23 cellular contexts compared by ENCODE assay signal in the genomic region with DNA sequence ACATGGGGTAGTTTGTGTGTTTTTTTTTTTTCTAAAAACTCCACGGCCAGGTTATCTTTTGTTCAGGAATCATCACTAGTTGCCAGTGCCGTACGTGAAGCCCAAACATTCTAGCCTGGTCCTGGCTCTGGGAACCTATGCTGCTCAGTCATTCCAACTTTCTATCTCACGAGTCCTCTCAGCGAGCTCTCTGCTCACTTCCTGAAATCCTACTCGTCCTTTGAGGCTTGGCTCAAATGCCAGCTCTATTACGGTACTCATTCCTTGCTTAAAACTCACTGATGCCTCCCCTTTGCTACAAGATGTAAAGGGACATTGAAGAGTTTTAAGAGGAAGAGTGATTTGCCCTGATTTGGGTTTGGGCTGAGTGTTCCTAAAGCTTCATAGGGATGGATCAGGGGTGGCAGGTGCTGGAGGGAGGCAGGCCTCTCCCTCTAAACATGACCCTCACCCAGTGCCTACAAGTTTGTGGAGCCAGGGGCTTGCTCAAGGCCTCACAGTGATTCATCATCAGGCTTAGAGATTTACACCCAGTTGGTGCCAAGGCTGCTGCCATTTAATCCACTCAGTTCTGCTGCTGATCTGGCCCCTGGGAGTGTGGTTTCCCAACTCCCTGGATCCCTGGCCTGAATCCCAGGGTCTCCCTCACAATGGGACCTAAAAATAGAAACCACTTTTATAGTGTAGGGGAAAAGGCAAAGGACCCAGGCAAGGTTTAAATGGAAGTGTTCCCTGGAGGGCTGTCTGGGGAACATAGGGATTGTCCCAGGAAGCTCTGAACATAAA. TPM values are rescaled to one million over a fixed set of nuclear protein-coding genes. Genes with fewer than 3 reads are reported as not detected.
DNase-seq lines count a peak whose midpoint lies in the region; ATAC-seq and TF ChIP-seq lines count a peak whose summit lies in the region.
"Had no signal": no experiment of that assay in that cellular context is flagged by ENCODE, and none has a peak within 500 bp of the region (broad histone marks: within the 10 kb centered on the region; RNA-seq: fewer than 3 reads in every experiment).

No MANE protein-coding gene starts in this region.

- no peak overlapping the region for H3K4me3 ChIP-seq in MG63
- no peak overlapping the region for H3K4me3 ChIP-seq in osteoblast (ENCODE audit: insufficient read depth, low read length)
- H3K4me3 ChIP-seq: left lung, spleen had no signal

- peaks cover 18% of the 10 kb centered on the region for H3K27me3 Mint-ChIP-seq in chondrocyte (ENCODE audit: low read depth)

- no peak for TF ChIP-seq CTCF in osteoblast (IDR thresholded peaks at IDR 0.05; ENCODE audit: extremely low read depth, low read depth, low read length)
- TF ChIP-seq CTCF in chondrocyte (IDR thresholded peaks at IDR 0.05): no peak

- H3K4me1 ChIP-seq in osteoblast (ENCODE audit: insufficient read depth, low read length): no peaks in the 10 kb centered on the region
- H3K4me1 ChIP-seq: left lung, spleen had no signal

- peaks cover 3% of the 10 kb centered on the region for H4K20me1 ChIP-seq in osteoblast (ENCODE audit: insufficient read depth, low read length)

- ATAC-seq in HG02623 (IDR thresholded peaks at IDR 0.05; ENCODE audit: unreplicated experiment) (no peak), HG03378 (IDR thresholded peaks at IDR 0.05; ENCODE audit: unreplicated experiment) (no peak)
- ATAC-seq: activated naive CD8-positive, alpha-beta T cell treated with anti-CD3 and anti-CD28 coated beads, Interleukin-2, amount 50 U/mL, for 24 hours; left lung; stimulated activated effector memory CD8-positive, alpha-beta T cell treated with anti-CD3 and anti-CD28 coated beads, Interleukin-12 subunit alpha, Interleukin-12 subunit beta, amount 100 ng/mL, for 72 hours; T-cell; WTC11 had no signal

- no peaks in the 10 kb centered on the region for H3K4me1 Mint-ChIP-seq in chondrocyte (ENCODE audit: low read depth)
- H3K4me1 Mint-ChIP-seq: activated naive CD8-positive, alpha-beta T cell treated with anti-CD3 and anti-CD28 coated beads, Interleukin-2, amount 50 U/mL, for 24 hours; stimulated activated effector memory CD8-positive, alpha-beta T cell treated with anti-CD3 and anti-CD28 coated beads, Interleukin-12 subunit alpha, Interleukin-12 subunit beta, amount 100 ng/mL, for 72 hours; T-cell had no signal

- H3K27ac ChIP-seq in osteoblast (ENCODE audit: low read depth, low read length): no peak overlapping the region
- H3K27ac ChIP-seq: C4-2B, left lung, spleen had no signal

- no peaks in the 10 kb centered on the region for H3K36me3 Mint-ChIP-seq in chondrocyte (ENCODE audit: low read depth)
- H3K36me3 Mint-ChIP-seq: stimulated activated effector memory CD8-positive, alpha-beta T cell treated with anti-CD3 and anti-CD28 coated beads, Interleukin-12 subunit alpha, Interleukin-12 subunit beta, amount 100 ng/mL, for 72 hours; T-cell; WTC11 had no signal

- no peaks in the 10 kb centered on the region for H3K9me3 ChIP-seq in MG63
- H3K9me3 ChIP-seq in osteoblast (ENCODE audit: low read depth, low read length): no peaks in the 10 kb centered on the region
- H3K9me3 ChIP-seq: left lung, spleen had no signal

- H3K9me3 Mint-ChIP-seq in chondrocyte (ENCODE audit: low read depth): no peaks in the 10 kb centered on the region
- H3K9me3 Mint-ChIP-seq: activated naive CD8-positive, alpha-beta T cell treated with anti-CD3 and anti-CD28 coated beads, Interleukin-2, amount 50 U/mL, for 24 hours; activated T-helper 1 cell treated with anti-CD3 and anti-CD28 coated beads, Interleukin-12 subunit alpha, Interleukin-12 subunit beta, Interleukin-2, Interleukin-4 antibody, amounts not matched to agents 30 ng/mL and 10 ng/mL and 1 ng/mL, durations not matched to agents 14 hours and 24 hours and 36 hours; stimulated activated effector memory CD8-positive, alpha-beta T cell treated with anti-CD3 and anti-CD28 coated beads, Interleukin-12 subunit alpha, Interleukin-12 subunit beta, amount 100 ng/mL, for 72 hours; T-cell; WTC11 had no signal

- no peak overlapping the region for H3K4me3 Mint-ChIP-seq in chondrocyte (ENCODE audit: unreplicated experiment)
- H3K4me3 Mint-ChIP-seq: activated naive CD8-positive, alpha-beta T cell treated with anti-CD3 and anti-CD28 coated beads, Interleukin-2, amount 50 U/mL, for 24 hours; activated T-helper 1 cell treated with anti-CD3 and anti-CD28 coated beads, Interleukin-12 subunit alpha, Interleukin-12 subunit beta, Interleukin-2, Interleukin-4 antibody, amounts not matched to agents 30 ng/mL and 10 ng/mL and 1 ng/mL, durations not matched to agents 14 hours and 24 hours and 36 hours; stimulated activated effector memory CD8-positive, alpha-beta T cell treated with anti-CD3 and anti-CD28 coated beads, Interleukin-12 subunit alpha, Interleukin-12 subunit beta, amount 100 ng/mL, for 72 hours; T-cell; WTC11 had no signal

- H3K4me2 ChIP-seq in osteoblast (ENCODE audit: insufficient read depth, low read length): no peak overlapping the region

- H3K27me3 ChIP-seq in MG63 (no peaks in the 10 kb centered on the region; the same call in 1 of the 2 replicates), osteoblast (ENCODE audit: insufficient read depth, low read length) (no peaks in the 10 kb centered on the region)

- H3K79me2 ChIP-seq in osteoblast (ENCODE audit: insufficient read depth, low read length): no peaks in the 10 kb centered on the region

- H3K27ac Mint-ChIP-seq in chondrocyte (ENCODE audit: unreplicated experiment): no peak overlapping the region
- H3K27ac Mint-ChIP-seq: activated naive CD8-positive, alpha-beta T cell treated with anti-CD3 and anti-CD28 coated beads, Interleukin-2, amount 50 U/mL, for 24 hours; activated T-helper 1 cell treated with anti-CD3 and anti-CD28 coated beads, Interleukin-12 subunit alpha, Interleukin-12 subunit beta, Interleukin-2, Interleukin-4 antibody, amounts not matched to agents 30 ng/mL and 10 ng/mL and 1 ng/mL, durations not matched to agents 14 hours and 24 hours and 36 hours; stimulated activated effector memory CD8-positive, alpha-beta T cell treated with anti-CD3 and anti-CD28 coated beads, Interleukin-12 subunit alpha, Interleukin-12 subunit beta, amount 100 ng/mL, for 72 hours; T-cell; WTC11 had no signal

- DNase-seq in Daoy (ENCODE audit: low read depth): peak; percentile 65
- DNase-seq in MG63: peak; percentile 77
- peak; percentile 1 for DNase-seq in cerebellar cortex (ENCODE audit: low spot score)
- DNase-seq in osteoblast (ENCODE audit: insufficient read length, low spot score, missing footprints): peak; percentile 78
- no peak for DNase-seq in chondrocyte (ENCODE audit: low spot score)
- DNase-seq in stimulated activated naive CD4-positive, alpha-beta T cell treated with Interleukin-2 at 50 U/mL for 16 hours (lab: John Stamatoyannopoulos, UW): no peak
- DNase-seq: activated naive CD8-positive, alpha-beta T cell treated with anti-CD3 and anti-CD28 coated beads, Interleukin-2, amount 50 U/mL, for 24 hours; central memory CD4-positive, alpha-beta T cell; DND-41; effector CD8-positive, alpha-beta T cell; foreskin melanocyte; left lung; MM.1S; NCI-H2081; spleen; T-cell; trophoblast cell had no signal

- H3K36me3 ChIP-seq in MG63 (no peaks in the 10 kb centered on the region), osteoblast (ENCODE audit: insufficient read depth, low read length) (no peaks in the 10 kb centered on the region)
- H3K36me3 ChIP-seq: left lung, spleen had no signal

- no peak overlapping the region for H2AFZ ChIP-seq in osteoblast (ENCODE audit: low read length)

RNA-seq across cellular contexts. Expression of gene R3HCC1L, which starts 46.1 kb away (rescaled TPM):
- 11.8 and 14.0 TPM in 2 replicates for total RNA-seq in Daoy (2014; rRNA removed; shearing (Covaris generic))
- total RNA-seq in MG63 (2014; rRNA removed; shearing (Covaris generic); ENCODE audit: low replicate concordance): 6.3 and 7.1 TPM in 2 replicates
- 13.3 and 15.9 TPM in 2 replicates for total RNA-seq in osteoblast
- total RNA-seq in chondrocyte: 9.1 to 9.9 TPM (median 9.8 TPM) in 3 replicates

RNA-seq across cellular contexts. Expression of gene CRTAC1, which starts 58.0 kb away (rescaled TPM):
- total RNA-seq in Daoy (2014; rRNA removed; shearing (Covaris generic)): 5.6 and 17.9 TPM in 2 replicates
- total RNA-seq in MG63 (2014; rRNA removed; shearing (Covaris generic); ENCODE audit: low replicate concordance): not detected in 2 replicates
- not detected in 2 replicates for total RNA-seq in osteoblast
- 0.18 to 0.37 TPM in 2 of 3 replicates, not detected in the other for total RNA-seq in chondrocyte
- total RNA-seq: activated T-helper 1 cell treated with anti-CD3 and anti-CD28 coated beads, Interleukin-12 subunit alpha, Interleukin-12 subunit beta, Interleukin-2, Interleukin-4 antibody, amounts not matched to agents 30 ng/mL and 10 ng/mL and 1 ng/mL, durations not matched to agents 14 hours and 24 hours and 36 hours had no signal

Comparison
In these comparisons a context has a peak if more than half of its experiments do, and no peak if none do; other contexts are left out.
1. DNase-seq: peak in Daoy (single experiment), MG63 (single experiment), cerebellar cortex (single experiment) and osteoblast (single experiment); none in chondrocyte (single experiment) and stimulated activated naive CD4-positive, alpha-beta T cell treated with Interleukin-2 at 50 U/mL for 16 hours (single experiment).